In the genomic region with DNA sequence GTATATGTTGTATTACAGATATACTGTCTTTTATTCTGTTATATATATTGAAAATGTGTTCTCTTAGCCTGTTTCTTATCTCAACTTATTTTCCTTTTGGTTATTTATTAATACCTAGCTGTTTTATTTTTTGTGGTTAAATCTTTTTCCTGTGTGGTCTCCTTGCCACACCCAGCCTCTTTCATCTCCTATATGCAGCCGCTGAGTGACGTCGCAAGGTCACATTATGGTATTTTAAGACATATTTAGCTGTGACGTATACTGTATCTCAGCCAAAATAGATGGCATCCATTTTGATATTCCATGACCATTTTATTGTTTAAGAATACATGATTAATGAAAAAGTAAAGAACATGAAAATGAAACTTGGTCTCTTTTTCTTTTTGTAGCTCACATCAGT, we compare ENCODE assay signal across 17 cellular contexts. TPM values are rescaled to one million over a fixed set of nuclear protein-coding genes. Genes with fewer than 3 reads are reported as not detected.
DNase-seq lines count a peak whose midpoint lies in the region; ATAC-seq, FAIRE-seq and TF ChIP-seq lines count a peak whose summit lies in the region.
"Had no signal": no experiment of that assay in that cellular context is flagged by ENCODE, and none has a peak within 500 bp of the region (broad histone marks: within the 10 kb centered on the region; RNA-seq: fewer than 3 reads in every experiment).

No MANE protein-coding gene starts in this region.

- POLR2A ChIA-PET in CD4-positive, alpha-beta T cell (lab: Charles Lee) = interaction anchor here (1.0 to 1.6 kb wide), 3 partner anchors 10 to 214 kb away, joined by 3 to 20 read pairs (median 4); no protein-coding TSS in a partner anchor

- no peak overlapping the region for H3K27ac ChIP-seq in CD4-positive, alpha-beta T cell (ENCODE audit: low read depth, low read length)
- H3K27ac ChIP-seq in gastrocnemius medialis = no peak overlapping the region
- H3K27ac ChIP-seq: epithelial cell of prostate, Peyer's patch had no signal

- CTCF ChIA-PET in CD4-positive, alpha-beta T cell (lab: Charles Lee) = interaction anchor here (1.4 kb wide), 1 partner anchor 9 kb away, joined by 4 read pairs; no protein-coding TSS in a partner anchor

- H3K4me3 Mint-ChIP-seq in CD4-positive, alpha-beta T cell = peak overlapping the region; percentile 80
- H3K4me3 Mint-ChIP-seq: CD14-positive monocyte, immature natural killer cell, neural crest cell had no signal

- DNase-seq in CD4-positive, alpha-beta T cell = peak in 6 of 10 experiments; percentile 18 to 69 (median 35)
- DNase-seq in D721Med (ENCODE audit: insufficient read length, low spot score) = no peak
- DNase-seq in activated CD4-positive, alpha-beta T cell treated with anti-CD3 and anti-CD28 coated beads, Interleukin-2, amount 50 U/mL, for 4 hours = peak; percentile 16 to 18
- no peak for DNase-seq in gastrocnemius medialis
- DNase-seq in NCI-H2171 treated with DMSO at 0.1 percent for 48 hours (lab: John Stamatoyannopoulos, UW) = no peak
- DNase-seq in NK-92 (lab: John Stamatoyannopoulos, UW; ENCODE audit: unreplicated experiment) = no peak
- no peak for DNase-seq in dermis blood vessel endothelial cell
- DNase-seq: cerebellar nuclear complex, immature natural killer cell, NCI-H2081 treated with DMSO at 0.1 percent for 48 hours, NCI-H748 treated with DMSO at 0.1 percent for 48 hours had no signal

- in situ Hi-C loops in gastrocnemius medialis (cut with MboI; ENCODE audit: low sequenced_read_pairs in 4 of 4) = loop anchor here in 2 of 4 donors (10.0 kb wide), 1 partner anchor 893 kb away; no protein-coding TSS in a partner anchor

- ATAC-seq in CD4-positive, alpha-beta T cell (ENCODE audit: poor library complexity) = peak; percentile 82
- ATAC-seq in HG03521 (IDR thresholded peaks at IDR 0.05; ENCODE audit: unreplicated experiment) = peak; percentile 43
- ATAC-seq in gastrocnemius medialis = no peak

- H3K9me3 Mint-ChIP-seq in CD4-positive, alpha-beta T cell = no peaks in the 10 kb centered on the region
- H3K9me3 Mint-ChIP-seq: CD14-positive monocyte, immature natural killer cell, neural crest cell had no signal

- no peak for TF ChIP-seq CTCF in CD4-positive, alpha-beta T cell (IDR thresholded peaks at IDR 0.05)
- TF ChIP-seq CTCF in D721Med (IDR thresholded peaks at IDR 0.05; ENCODE audit: insufficient read depth, missing control alignments) (no peak), gastrocnemius medialis (IDR thresholded peaks at IDR 0.05 in 4 of 5, conservative IDR thresholded peaks at IDR 0.05 in 1 of 5) (no peak)

- peaks cover 46% of the 10 kb centered on the region for H3K4me1 Mint-ChIP-seq in CD4-positive, alpha-beta T cell (ENCODE audit: low read depth)
- H3K4me1 Mint-ChIP-seq: CD14-positive monocyte, neural crest cell had no signal

- H3K4me1 ChIP-seq in gastrocnemius medialis = no peaks in the 10 kb centered on the region
- H3K4me1 ChIP-seq: Peyer's patch had no signal

- no peaks in the 10 kb centered on the region for H3K27me3 ChIP-seq in CD4-positive, alpha-beta T cell (ENCODE audit: control insufficient read depth, insufficient read depth, low read length)
- H3K27me3 ChIP-seq in gastrocnemius medialis = no peaks in the 10 kb centered on the region
- H3K27me3 ChIP-seq: Peyer's patch had no signal

- intact Hi-C loops in CD4-positive, alpha-beta T cell (cut with DNase I, micrococcal nuclease) = no loop called here
- intact Hi-C loops in gastrocnemius medialis (cut with DNase I; ENCODE audit: low total_unique reads) = no loop called here

- H3K27ac Mint-ChIP-seq in CD4-positive, alpha-beta T cell = peak overlapping the region; percentile 87

- FAIRE-seq in D721Med (lab: Jason Lieb, UNC) = peak; percentile 74
- FAIRE-seq: GM12892 had no signal

- no peaks in the 10 kb centered on the region for H3K9me3 ChIP-seq in CD4-positive, alpha-beta T cell (ENCODE audit: control insufficient read depth, low read length)
- H3K9me3 ChIP-seq in gastrocnemius medialis = no peaks in the 10 kb centered on the region
- H3K9me3 ChIP-seq: Peyer's patch had no signal

- no peak for TF ChIP-seq POLR2A in gastrocnemius medialis (IDR thresholded peaks at IDR 0.05)

- no peak overlapping the region for H3K4me3 ChIP-seq in gastrocnemius medialis
- H3K4me3 ChIP-seq: Peyer's patch had no signal

- no peaks in the 10 kb centered on the region for H3K27me3 Mint-ChIP-seq in CD4-positive, alpha-beta T cell

- H3K36me3 ChIP-seq in gastrocnemius medialis = no peaks in the 10 kb centered on the region
- H3K36me3 ChIP-seq: Peyer's patch had no signal

- no peaks in the 10 kb centered on the region for H3K36me3 Mint-ChIP-seq in CD4-positive, alpha-beta T cell (ENCODE audit: low read depth)
- H3K36me3 Mint-ChIP-seq: immature natural killer cell had no signal

RNA-seq across cellular contexts. Expression of gene CENPF, which starts 29.1 kb away (rescaled TPM):
- total RNA-seq in CD4-positive, alpha-beta T cell = 1 to 10 TPM; 3.4 to 3.8 TPM
- total RNA-seq in gastrocnemius medialis = 1 to 10 TPM in 2 of 4 donors, under 1 TPM in 2; 0.25 to 1.9 (median 0.92) TPM
- 22.3 and 123 TPM in 2 replicates for total RNA-seq in dermis blood vessel endothelial cell

Comparison
In these comparisons a context has a peak if more than half of its experiments do, and no peak if none do; other contexts are left out.
1. ATAC-seq: peak in CD4-positive, alpha-beta T cell (single experiment) and HG03521 (single experiment); none in gastrocnemius medialis (0 of 2).
2. DNase-seq: peak in CD4-positive, alpha-beta T cell (6 of 10) and activated CD4-positive, alpha-beta T cell treated with anti-CD3 and anti-CD28 coated beads, Interleukin-2, amount 50 U/mL, for 4 hours (2 of 2); none in D721Med (single experiment), gastrocnemius medialis (0 of 2), NCI-H2171 treated with DMSO at 0.1 percent for 48 hours (single experiment), NK-92 (single experiment) and dermis blood vessel endothelial cell (single experiment).